Comparison of ENCODE assay signal across 24 cellular contexts in the genomic region with DNA sequence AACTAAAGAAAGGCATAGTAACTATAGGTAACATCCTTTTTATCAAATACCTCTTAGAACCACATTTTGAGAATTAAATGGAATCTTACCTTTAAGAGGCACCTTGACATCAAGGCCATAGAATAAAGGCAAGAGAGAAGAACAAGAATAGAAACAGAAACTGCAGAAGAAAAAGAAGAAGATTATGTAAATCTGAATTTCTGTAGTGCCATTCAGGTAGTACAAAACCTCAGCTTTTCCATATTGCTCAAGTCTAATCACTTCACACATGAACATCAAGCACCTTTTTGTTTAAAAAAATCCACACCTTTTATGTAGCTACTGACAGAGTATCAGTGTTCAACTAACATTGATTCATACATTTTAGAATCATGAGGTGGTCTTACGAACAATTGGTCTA.
"Had no signal": no experiment of that assay in that cellular context is flagged by ENCODE, and none has a peak within 500 bp of the region (broad histone marks: within the 10 kb centered on the region; RNA-seq: fewer than 3 reads in every experiment).

No MANE protein-coding gene starts in this region.

- H3K4me3 ChIP-seq: colonic mucosa, dorsolateral prefrontal cortex, neural progenitor cell, smooth muscle cell, thoracic aorta, upper lobe of left lung had no signal

- DNase-seq: activated CD4-positive, alpha-beta T cell treated with anti-CD3 and anti-CD28 coated beads for 4 hours; activated CD4-positive, alpha-beta T cell treated with anti-CD3 and anti-CD28 coated beads, Interleukin-2, amount 50 U/mL, for 48 hours; activated CD4-positive, CD25-positive, alpha-beta regulatory T cell; activated CD8-positive, alpha-beta memory T cell treated with anti-CD3 and anti-CD28 coated beads, Interleukin-2, amount 50 U/mL, for 48 hours; activated effector memory CD4-positive, alpha-beta T cell treated with Interleukin-2 at 50 U/mL for 16 hours; activated naive CD4-positive, alpha-beta T cell treated with anti-CD3 and anti-CD28 coated beads, Interleukin-2, amount 10 ng/mL, durations not matched to agents 7 days and 5 days; activated T-cell treated with anti-CD3 and anti-CD28 coated beads, Interleukin-2, amount 50 U/mL, for 48 hours; amygdala; colonic mucosa; dorsolateral prefrontal cortex; effector memory CD8-positive, alpha-beta T cell; hippocampal formation; left ventricle myocardium superior; mammary epithelial cell; naive thymus-derived CD8-positive, alpha-beta T cell; stimulated activated CD4-positive, alpha-beta T cell treated with anti-CD3 and anti-CD28 coated beads, Interleukin-2, amount 100 ng/mL, for 48 hours; stimulated activated CD8-positive, alpha-beta memory T cell treated with anti-CD3 and anti-CD28 coated beads, Interleukin-4, amount 100 ng/mL, for 48 hours; stimulated activated naive CD4-positive, alpha-beta T cell; upper lobe of left lung had no signal

- H3K9me3 ChIP-seq: colonic mucosa, thoracic aorta, upper lobe of left lung had no signal

- H3K36me3 ChIP-seq: colonic mucosa, thoracic aorta, upper lobe of left lung had no signal

- ATAC-seq: effector memory CD8-positive, alpha-beta T cell; esophagus mucosa; left ventricle myocardium superior; naive thymus-derived CD8-positive, alpha-beta T cell; sciatic nerve had no signal

- H3K27ac ChIP-seq: colonic mucosa, dorsolateral prefrontal cortex, neural progenitor cell, thoracic aorta, upper lobe of left lung had no signal

- H3K27me3 ChIP-seq: colonic mucosa, dorsolateral prefrontal cortex, neural progenitor cell, upper lobe of left lung had no signal

- H3K4me1 ChIP-seq: colonic mucosa, neural progenitor cell, upper lobe of left lung had no signal

- H3K4me2 ChIP-seq: neural progenitor cell, smooth muscle cell had no signal

- H2AFZ ChIP-seq: neural progenitor cell had no signal

- H3K9ac ChIP-seq: neural progenitor cell had no signal
